ENCODE assay signal across 17 cellular contexts in the genomic region with DNA sequence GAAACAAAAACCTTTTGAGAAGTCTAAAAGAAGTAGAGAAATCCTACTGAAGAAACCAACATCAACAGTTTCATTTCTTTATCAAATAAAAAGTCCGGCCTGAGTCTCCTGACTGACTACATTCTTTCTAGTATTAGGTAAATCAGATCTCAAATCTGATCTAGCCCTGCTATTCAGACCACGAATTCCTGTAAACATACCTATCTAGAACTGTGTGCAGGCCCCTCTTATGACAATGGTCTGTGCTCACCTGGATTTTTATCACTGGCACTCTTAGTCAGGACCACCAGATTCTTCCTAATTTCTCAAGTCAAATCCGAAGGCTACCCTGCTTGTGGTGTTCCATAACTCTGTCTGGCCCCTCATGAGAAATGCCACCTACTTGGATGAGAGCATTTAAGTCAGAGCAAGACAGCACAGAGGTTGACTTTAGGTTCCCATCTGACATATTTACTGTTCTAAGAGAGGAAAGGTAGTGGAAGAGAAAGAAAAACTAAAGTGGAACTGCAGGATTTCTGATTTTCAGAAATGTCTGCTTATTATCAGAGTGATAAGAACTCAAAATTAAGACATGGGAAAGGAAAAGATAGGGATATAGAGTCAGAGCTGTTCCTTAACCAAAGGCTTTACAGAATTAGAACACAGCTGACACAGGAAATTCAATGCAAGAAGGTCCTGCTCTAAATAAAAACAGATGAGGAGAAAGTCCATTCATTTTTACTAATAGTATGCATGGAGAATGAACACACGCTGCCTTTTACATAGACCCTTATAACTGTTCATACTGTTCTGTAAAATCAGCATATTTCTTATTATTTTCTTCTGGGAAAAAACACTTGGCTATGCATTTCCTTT. TPM values are rescaled to one million over a fixed set of nuclear protein-coding genes. Genes with fewer than 3 reads are reported as not detected.
A peak's percentile ranks its signal among the peaks of the same experiment; 100 is the strongest.
DNase-seq lines count a peak whose midpoint lies in the region; ATAC-seq and TF ChIP-seq lines count a peak whose summit lies in the region.
"Had no signal": no experiment of that assay in that cellular context is flagged by ENCODE, and none has a peak within 500 bp of the region (broad histone marks: within the 10 kb centered on the region; RNA-seq: fewer than 3 reads in every experiment).

No MANE protein-coding gene starts in this region.

- peak; percentile 22 for DNase-seq in DMS79 treated with DMSO at 0.1 percent for 48 hours (lab: John Stamatoyannopoulos, UW)
- DNase-seq in DMS79 (lab: John Stamatoyannopoulos, UW): no peak
- DNase-seq in islet precursor cell: peak; percentile 56
- peak; percentile 49 for DNase-seq in renal cortical epithelial cell (ENCODE audit: low read depth)
- no peak for DNase-seq in Ammon's horn (ENCODE audit: low spot score)
- no peak for DNase-seq in NCI-H510A treated with DMSO at 0.1 percent for 48 hours (lab: John Stamatoyannopoulos, UW)
- no peak for DNase-seq in NCI-H1048 (lab: John Stamatoyannopoulos, UW)
- DNase-seq: activated CD4-positive, alpha-beta memory T cell treated with anti-CD3 and anti-CD28 coated beads, Interleukin-2, amount 10 ng/mL, durations not matched to agents 7 days and 5 days; activated gamma-delta T cell treated with Interleukin-2 at 50 U/mL for 16 hours; effector CD4-positive, alpha-beta T cell; natural killer cell; NCI-H2171; NK-92 treated with Interleukin-12 subunit alpha and Interleukin-12 subunit beta, amount 100 ng/mL, for 24 hours; right lobe of liver; SHP77 treated with DMSO at 0.1 percent for 48 hours; stimulated activated CD4-positive, alpha-beta T cell treated with anti-CD3 and anti-CD28 coated beads, Interleukin-4, amount 100 ng/mL, for 24 hours had no signal

- peak; percentile 89 for ATAC-seq in SK-N-SH treated with all-trans-retinoic acid at 6 μM for 48 hours
- ATAC-seq: natural killer cell had no signal

TF ChIP-seq in SK-N-SH treated with all-trans-retinoic acid at 6 μM for 48 hours, 23 proteins besides CTCF, POLR2A, EP300 and RAD21:
- TF ChIP-seq SNAI2 (CRISPR knock-in tag; IDR thresholded peaks at IDR 0.05) (no peak), ZNF8 (CRISPR knock-in tag; IDR thresholded peaks at IDR 0.05) (no peak), TCF4 (CRISPR knock-in tag; IDR thresholded peaks at IDR 0.05; ENCODE audit: borderline replicate concordance) (peak; percentile 41; the same call in 1 of the 2 replicates), CSDC2 (CRISPR knock-in tag; IDR thresholded peaks at IDR 0.05) (0 out of 2 replicates have a peak, but pooled peaks have one; percentile 62), OSR1 (CRISPR knock-in tag; IDR thresholded peaks at IDR 0.05) (no peak), ZFP3 (CRISPR knock-in tag; IDR thresholded peaks at IDR 0.05) (no peak)

RNA-seq across cellular contexts. Expression of gene SLC8A1, which starts 56.5 kb away (rescaled TPM):
- 11.7 and 12.9 TPM in 2 replicates for total RNA-seq in renal cortical epithelial cell

Comparison
In these comparisons a context has a peak if more than half of its experiments do, and no peak if none do; other contexts are left out.
1. DNase-seq: peak in DMS79 treated with DMSO at 0.1 percent for 48 hours (single experiment), islet precursor cell (single experiment) and renal cortical epithelial cell (single experiment); none in DMS79 (single experiment), Ammon's horn (single experiment), NCI-H510A treated with DMSO at 0.1 percent for 48 hours (single experiment) and NCI-H1048 (single experiment).